ENCODE assay signal across 2 cellular contexts in genomic region chr1:94614168-94614815, GRCh38.
TF ChIP-seq lines count a peak whose summit lies in the region.

No MANE protein-coding gene starts in this region.

TF ChIP-seq in HEK293, 187 proteins besides CTCF, POLR2A, EP300 and RAD21 (continued from another document):
- no peak for TF ChIP-seq ZXDB (tag by site-specific recombination; IDR thresholded peaks at IDR 0.05)
- no peak for TF ChIP-seq ZBTB48 (tag by site-specific recombination; IDR thresholded peaks at IDR 0.05)
- TF ChIP-seq ZFHX2 (tag by site-specific recombination; conservative IDR thresholded peaks at IDR 0.05) = no peak
- peak; percentile 28; the same call in 1 of the 2 replicates for TF ChIP-seq ATF2 (tag by site-specific recombination; IDR thresholded peaks at IDR 0.05; ENCODE audit: low read depth)
- no peak for TF ChIP-seq ZNF449 (tag by site-specific recombination; IDR thresholded peaks at IDR 0.05)
- peak; percentile 81 for TF ChIP-seq SCRT2 (tag by site-specific recombination; IDR thresholded peaks at IDR 0.05)
- TF ChIP-seq YY2 (tag by site-specific recombination; IDR thresholded peaks at IDR 0.05) = no peak
- no peak for TF ChIP-seq ZNF37A (tag by site-specific recombination; IDR thresholded peaks at IDR 0.05)

TF ChIP-seq in K562, 482 proteins besides CTCF, POLR2A, EP300 and RAD21 (continued from another document):
- TF ChIP-seq ATF1 (CRISPR knock-in tag; IDR thresholded peaks at IDR 0.05) (no peak; the same call in 1 of the 2 replicates), ATF1 (tag; IDR thresholded peaks at IDR 0.05) (peak; percentile 74), CREB1 (IDR thresholded peaks at IDR 0.05) (peak; percentile 65), CREB1 (CRISPR knock-in tag; IDR thresholded peaks at IDR 0.05) (no peak), ZNF347 (CRISPR knock-in tag; IDR thresholded peaks at IDR 0.05; ENCODE audit: low read depth) (no peak), ATF3 (IDR thresholded peaks at IDR 0.05) (peak; percentile 79), ATF3 (CRISPR knock-in tag; conservative IDR thresholded peaks at IDR 0.05) (no peak), NR2C2 (CRISPR knock-in tag; IDR thresholded peaks at IDR 0.05) (no peak), NR2C2 (tag; IDR thresholded peaks at IDR 0.05) (no peak), CREM (IDR thresholded peaks at IDR 0.05; ENCODE audit: low read depth) (peak; percentile 52), ZBTB33 (CRISPR knock-in tag; IDR thresholded peaks at IDR 0.05) (no peak)
